In the genomic region with DNA sequence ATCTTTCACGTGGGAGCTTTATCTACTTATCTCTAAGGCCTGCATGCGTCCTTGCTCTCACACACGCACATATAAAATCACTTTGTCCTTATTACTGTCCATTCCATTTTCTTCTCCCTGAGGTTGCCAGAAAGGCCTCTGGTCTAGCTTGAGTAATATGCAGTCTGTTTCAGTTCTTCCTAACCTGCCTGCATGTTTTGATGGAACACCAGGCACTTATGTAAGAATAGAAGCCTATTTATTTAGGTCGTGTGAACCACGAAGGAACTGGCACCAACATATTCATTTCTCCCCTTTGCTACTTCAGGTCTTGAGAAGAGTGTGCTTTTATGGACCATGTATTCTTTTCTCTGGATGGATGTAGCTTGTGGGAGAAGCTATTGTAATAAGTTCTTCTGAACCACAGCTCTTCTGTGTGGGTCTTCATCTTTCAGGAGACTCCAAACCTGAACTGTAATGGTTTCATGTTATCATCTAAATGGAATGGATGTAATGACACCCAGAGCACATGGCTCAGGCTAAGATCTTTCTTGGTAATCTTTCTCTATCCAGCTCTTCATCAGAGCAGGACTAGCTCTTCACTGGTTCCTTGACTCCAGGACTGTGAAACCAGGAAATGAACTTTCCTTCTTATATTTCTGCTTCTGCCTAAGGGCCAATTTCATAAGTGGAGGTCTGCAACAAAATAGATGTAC, we compare ENCODE assay signal across 20 cellular contexts. TPM values are rescaled to one million over a fixed set of nuclear protein-coding genes. Genes with fewer than 3 reads are reported as not detected.
DNase-seq lines count a peak whose midpoint lies in the region; ATAC-seq, FAIRE-seq and TF ChIP-seq lines count a peak whose summit lies in the region.
"Had no signal": no experiment of that assay in that cellular context is flagged by ENCODE, and none has a peak within 500 bp of the region (broad histone marks: within the 10 kb centered on the region; RNA-seq: fewer than 3 reads in every experiment).

No MANE protein-coding gene starts in this region.

- H3K79me1 ChIP-seq in IMR-90 (ENCODE audit: low read depth in 1 of 2, low read length in 2 of 2): peaks cover 9 to 15% of the 10 kb centered on the region in 2 experiments
- peaks cover 3% of the 10 kb centered on the region for H3K79me1 ChIP-seq in neuronal stem cell (ENCODE audit: low read depth, low read length)

- intact Hi-C loops in IMR-90 (cut with micrococcal nuclease) (no loop called here), GM12878 (cut with micrococcal nuclease; ENCODE audit: unreplicated experiment) (no loop called here)

- no peak overlapping the region for H2BK20ac ChIP-seq in IMR-90 (ENCODE audit: low read depth, low read length)

- RAD21 ChIA-PET in GM12878 (lab: Charles Lee; ENCODE audit: unreplicated experiment): interaction anchor here (0.7 to 2.0 kb wide), 4 partner anchors 9 to 121 kb away, joined by 3 to 5 read pairs (median 4); no protein-coding TSS in a partner anchor

- peak; percentile 67 for FAIRE-seq in GM18507 (lab: Jason Lieb, UNC)
- FAIRE-seq in GM12878 (lab: Jason Lieb, UNC): no peak

- H3K4me1 ChIP-seq in IMR-90 (ENCODE audit: control insufficient read depth, insufficient read depth, low read length) (no peaks in the 10 kb centered on the region; the same call in 1 of the 2 replicates), GM12878 (ENCODE audit: control insufficient read depth, insufficient read depth, low read length) (peaks cover 7% of the 10 kb centered on the region; the same call in 1 of the 2 replicates), neuronal stem cell (ENCODE audit: control insufficient read depth in 2 of 2, insufficient read depth in 1 of 2, low read depth in 1 of 2, low read length in 2 of 2) (no peaks in the 10 kb centered on the region)

- no peak overlapping the region for H2AK9ac ChIP-seq in IMR-90 (replicated peaks; ENCODE audit: low read depth, low read length, poor library complexity)

- no peak overlapping the region for H3K4me3 Mint-ChIP-seq in nephron progenitor cell
- H3K4me3 Mint-ChIP-seq: activated CD4-positive, alpha-beta T cell treated with anti-CD3 and anti-CD28 coated beads, Interleukin-2, amount 10 ng/mL, durations not matched to agents 24 days and 14 days; activated naive CD8-positive, alpha-beta T cell treated with anti-CD3 and anti-CD28 coated beads for 36 hours; CD8-positive, alpha-beta T cell; stimulated activated naive CD8-positive, alpha-beta T cell treated with anti-CD3 and anti-CD28 coated beads, Interleukin-15, amount 100 ng/mL, for 72 hours had no signal

- H3K27ac ChIP-seq in IMR-90 (ENCODE audit: insufficient read depth, low read length) (no peak overlapping the region), GM12878 (ENCODE audit: control insufficient read depth, insufficient read depth) (no peak overlapping the region), neuronal stem cell (replicated peaks; ENCODE audit: low read length) (no peak overlapping the region)
- H3K27ac ChIP-seq: body of pancreas had no signal

- H3K9me1 ChIP-seq in IMR-90 (ENCODE audit: insufficient read depth, low read length): peaks cover 5% of the 10 kb centered on the region; the same call in 1 of the 2 replicates

- peaks cover 29% of the 10 kb centered on the region for H3K79me2 ChIP-seq in GM12878 (ENCODE audit: control insufficient read depth, insufficient read depth, low read length)

- H4K8ac ChIP-seq in IMR-90 (ENCODE audit: low read depth in 2 of 2, low read length in 2 of 2): no peak overlapping the region
- H4K8ac ChIP-seq in neuronal stem cell (ENCODE audit: low read depth, low read length): no peak overlapping the region

- in situ Hi-C loops in IMR-90 (cut with MboI; ENCODE audit: low sequenced_read_pairs) (no loop called here), GM12878 (cut with MboI) (no loop called here)

- CTCF ChIA-PET in IMR-90 (lab: Yijun Ruan, JAX) (no interaction called here), GM12878 (lab: Yijun Ruan, JAX) (interaction anchor here (0.5 to 1.6 kb wide), 4 partner anchors 15 to 54 kb away, joined by 3 to 5 read pairs (median 4); a partner anchor contains a TSS)

- dilution Hi-C loops in IMR-90 (cut with HindIII; ENCODE audit: low sequenced_read_pairs, unreplicated experiment): no loop called here

- BruUV-seq in IMR-90 (replicated peaks; lab: Mats Ljungman, UMichigan) (no TSS peak), GM12878 (replicated peaks; lab: Mats Ljungman, UMichigan) (no TSS peak)

- H2BK5ac ChIP-seq in IMR-90 (ENCODE audit: low read depth, low read length, poor library complexity, severe bottlenecking) (no peak overlapping the region), neuronal stem cell (ENCODE audit: low read length) (no peak overlapping the region)

- TF ChIP-seq CTCF in IMR-90 (conservative IDR thresholded peaks at IDR 0.05; ENCODE audit: low read depth, low read length): no peak
- no peak for TF ChIP-seq CTCF in GM12878 (IDR thresholded peaks at IDR 0.05 in 2 of 3, conservative IDR thresholded peaks at IDR 0.05 in 1 of 3; ENCODE audit: control insufficient read depth in 2 of 3, extremely low read depth in 1 of 3, insufficient read depth in 1 of 3, low read depth in 3 of 3, low read length in 3 of 3)
- TF ChIP-seq CTCF in nephron progenitor cell (IDR thresholded peaks at IDR 0.05): no peak

- no peak for TF ChIP-seq RAD21 in IMR-90 (IDR thresholded peaks at IDR 0.05; ENCODE audit: low read length)
- no peak for TF ChIP-seq RAD21 in GM12878 (IDR thresholded peaks at IDR 0.05; ENCODE audit: insufficient read depth, low read depth, low read length)

- H3K4me2 ChIP-seq in IMR-90 (ENCODE audit: low read depth, low read length): peak overlapping the region; percentile 21; the same call in 1 of the 2 replicates
- no peak overlapping the region for H3K4me2 ChIP-seq in GM12878 (ENCODE audit: control insufficient read depth, insufficient read depth)
- H3K4me2 ChIP-seq in neuronal stem cell (ENCODE audit: insufficient read depth, low read length, poor library complexity, severe bottlenecking): no peak overlapping the region

- H4K5ac ChIP-seq in IMR-90 (ENCODE audit: low read depth, low read length): no peak overlapping the region

- H2BK120ac ChIP-seq in IMR-90 (ENCODE audit: low read depth, low read length) (no peak overlapping the region), neuronal stem cell (ENCODE audit: low read depth, low read length) (no peak overlapping the region)

- no peak overlapping the region for H3K56ac ChIP-seq in IMR-90 (ENCODE audit: extremely low read depth, insufficient read depth, low read length)

- H3K9me3 Mint-ChIP-seq in nephron progenitor cell: no peaks in the 10 kb centered on the region
- H3K9me3 Mint-ChIP-seq: activated T-helper 2 cell treated with anti-CD3 and anti-CD28 coated beads, Interferon-gamma antibody, Interleukin-2, Interleukin-4, amounts not matched to agents 10 μg/mL and 5 μg/mL and 100 μg/mL, durations not matched to agents 14 hours and 24 hours and 36 hours; CD8-positive, alpha-beta T cell; stimulated activated naive CD8-positive, alpha-beta T cell treated with anti-CD3 and anti-CD28 coated beads, Interleukin-15, amount 100 ng/mL, for 72 hours had no signal

- H3K9ac ChIP-seq in IMR-90 (ENCODE audit: low read depth, low read length) (no peak overlapping the region), GM12878 (ENCODE audit: control insufficient read depth, insufficient read depth, low read length) (no peak overlapping the region), neuronal stem cell (ENCODE audit: low read depth, low read length, poor library complexity) (no peak overlapping the region)

- H2AK5ac ChIP-seq in IMR-90 (ENCODE audit: low read depth, low read length) (no peak overlapping the region), neuronal stem cell (ENCODE audit: low read depth, low read length) (no peak overlapping the region)

- no peak overlapping the region for H3K14ac ChIP-seq in IMR-90 (replicated peaks; ENCODE audit: low read depth, low read length)
- H3K14ac ChIP-seq in neuronal stem cell (ENCODE audit: low read length): no peak overlapping the region

- H2AFZ ChIP-seq in IMR-90 (replicated peaks; ENCODE audit: low read length, poor library complexity): no peak overlapping the region
- H2AFZ ChIP-seq in GM12878 (ENCODE audit: control insufficient read depth, low read depth, low read length): no peak overlapping the region
- H2AFZ ChIP-seq in neuronal stem cell (ENCODE audit: low read length): no peak overlapping the region

- H2BK15ac ChIP-seq in IMR-90 (ENCODE audit: low read depth, low read length) (no peak overlapping the region), neuronal stem cell (ENCODE audit: low read length) (no peak overlapping the region)

- H3K9me3 ChIP-seq in IMR-90 (ENCODE audit: control insufficient read depth, insufficient read depth, low read length) (no peaks in the 10 kb centered on the region), GM12878 (replicated peaks; ENCODE audit: control insufficient read depth, insufficient read depth, low read length) (no peaks in the 10 kb centered on the region; the same call in 2 of the 3 replicates), neuronal stem cell (replicated peaks in 1 of 2; ENCODE audit: control insufficient read depth in 2 of 2, insufficient read depth in 1 of 2, low read depth in 1 of 2, low read length in 2 of 2) (peaks cover 0 to 2% of the 10 kb centered on the region in 2 donors)
- H3K9me3 ChIP-seq: body of pancreas had no signal

- no peak overlapping the region for H3K23ac ChIP-seq in IMR-90 (ENCODE audit: low read depth, low read length)
- no peak overlapping the region for H3K23ac ChIP-seq in neuronal stem cell (ENCODE audit: low read depth, low read length, poor library complexity)

- DNase-seq in GM18507 (ENCODE audit: extremely low spot score, insufficient read length, low read depth) (no peak), IMR-90 (no peak), GM12878 (ENCODE audit: low read depth, low spot score) (peak; percentile 16), nephron progenitor cell (no peak), neuronal stem cell (ENCODE audit: low spot score) (no peak)
- DNase-seq: activated CD4-positive, alpha-beta T cell treated with anti-CD3 and anti-CD28 coated beads, Interleukin-2, amount 10 ng/mL, durations not matched to agents 24 days and 14 days; activated naive CD8-positive, alpha-beta T cell treated with anti-CD3 and anti-CD28 coated beads for 36 hours; body of pancreas; CD8-positive, alpha-beta T cell; head of caudate nucleus; KBM-7; NCI-H1092; NCI-H510A treated with DMSO at 0.1 percent for 48 hours; stimulated activated CD4-positive, alpha-beta T cell treated with anti-CD3 and anti-CD28 coated beads, Interleukin-4, amount 100 ng/mL, for 4 hours; stimulated activated naive CD8-positive, alpha-beta T cell treated with anti-CD3 and anti-CD28 coated beads, Interleukin-15, amount 100 ng/mL, for 72 hours; T-helper 1 cell had no signal

- no peak for TF ChIP-seq POLR2A in IMR-90 (IDR thresholded peaks at IDR 0.05; ENCODE audit: low read depth, low read length)
- no peak for TF ChIP-seq POLR2A in GM12878 (IDR thresholded peaks at IDR 0.05; ENCODE audit: low read depth, low read length)

- H3K36me3 ChIP-seq in IMR-90 (ENCODE audit: control insufficient read depth, insufficient read depth, low read length): no peaks in the 10 kb centered on the region
- no peaks in the 10 kb centered on the region for H3K36me3 ChIP-seq in GM12878 (ENCODE audit: control insufficient read depth in 2 of 2, insufficient read depth in 2 of 2, low read length in 1 of 2)
- no peaks in the 10 kb centered on the region for H3K36me3 ChIP-seq in neuronal stem cell (replicated peaks in 1 of 2; ENCODE audit: control insufficient read depth in 2 of 2, insufficient read depth in 2 of 2, low read length in 2 of 2)

- WGBS in IMR-90 (ENCODE audit: extremely low coverage in 2 of 2, insufficient read length in 1 of 2), 2 experiments: 100% methylated on average over 2 of the region's 5 CpGs; no CpG with 5 or more reads in 1 of the 2 experiments
- 59% methylated on average over 5 of the region's 5 CpGs for WGBS in GM12878 (ENCODE audit: insufficient coverage, insufficient replicate concordance, low lambda C conversion rate, missing lambda C conversion rate)
- WGBS in neuronal stem cell (ENCODE audit: extremely low coverage in 2 of 2, insufficient read length in 2 of 2, insufficient replicate concordance in 1 of 2), 2 donors: no CpG with 5 or more reads among the region's 5 CpGs

- H3K27ac Mint-ChIP-seq in nephron progenitor cell: peak overlapping the region; percentile 23
- H3K27ac Mint-ChIP-seq: activated CD4-positive, alpha-beta T cell treated with anti-CD3 and anti-CD28 coated beads, Interleukin-2, amount 10 ng/mL, durations not matched to agents 24 days and 14 days; activated naive CD8-positive, alpha-beta T cell treated with anti-CD3 and anti-CD28 coated beads for 36 hours; activated T-helper 2 cell treated with anti-CD3 and anti-CD28 coated beads, Interferon-gamma antibody, Interleukin-2, Interleukin-4, amounts not matched to agents 10 μg/mL and 5 μg/mL and 100 μg/mL, durations not matched to agents 14 hours and 24 hours and 36 hours; CD8-positive, alpha-beta T cell; stimulated activated naive CD8-positive, alpha-beta T cell treated with anti-CD3 and anti-CD28 coated beads, Interleukin-15, amount 100 ng/mL, for 72 hours had no signal

- TF ChIP-seq EP300 in GM12878 (IDR thresholded peaks at IDR 0.05; ENCODE audit: borderline replicate concordance in 1 of 2, control insufficient read depth in 1 of 2, low read depth in 2 of 2, low read length in 2 of 2): no peak

- no peaks in the 10 kb centered on the region for H3K27me3 ChIP-seq in IMR-90 (ENCODE audit: control insufficient read depth, insufficient read depth, low read length)
- H3K27me3 ChIP-seq in GM12878 (replicated peaks in 1 of 2; ENCODE audit: control insufficient read depth in 2 of 2, insufficient read depth in 2 of 2, low read length in 1 of 2): no peaks in the 10 kb centered on the region
- H3K27me3 ChIP-seq in neuronal stem cell (ENCODE audit: control insufficient read depth in 3 of 3, insufficient read depth in 3 of 3, low read depth in 1 of 3, low read length in 3 of 3): no peaks in the 10 kb centered on the region
- H3K27me3 ChIP-seq: body of pancreas had no signal

- H3K4me3 ChIP-seq in IMR-90 (ENCODE audit: insufficient read depth, low read depth, low read length) (no peak overlapping the region), GM12878 (no peak overlapping the region), neuronal stem cell (ENCODE audit: low read length in 2 of 2) (no peak overlapping the region)
- H3K4me3 ChIP-seq: body of pancreas had no signal

- SMC1A ChIA-PET in GM12878 (lab: Charles Lee; ENCODE audit: uncharacterized antibody, unreplicated experiment): interaction anchor here (0.6 to 3.6 kb wide), 9 partner anchors 12 to 174 kb away, joined by 3 to 20 read pairs (median 3); no protein-coding TSS in a partner anchor

- no peaks in the 10 kb centered on the region for H3K27me3 Mint-ChIP-seq in nephron progenitor cell (ENCODE audit: low read depth, poor library complexity)
- H3K27me3 Mint-ChIP-seq: activated CD4-positive, alpha-beta T cell treated with anti-CD3 and anti-CD28 coated beads, Interleukin-2, amount 10 ng/mL, durations not matched to agents 24 days and 14 days; activated naive CD8-positive, alpha-beta T cell treated with anti-CD3 and anti-CD28 coated beads for 36 hours; stimulated activated naive CD8-positive, alpha-beta T cell treated with anti-CD3 and anti-CD28 coated beads, Interleukin-15, amount 100 ng/mL, for 72 hours had no signal

- H4K91ac ChIP-seq in IMR-90 (ENCODE audit: insufficient read depth, low read depth, low read length): no peak overlapping the region
- H4K91ac ChIP-seq in neuronal stem cell (ENCODE audit: low read depth, low read length, poor library complexity): no peak overlapping the region

- H3K4ac ChIP-seq in IMR-90 (ENCODE audit: low read depth, low read length) (no peak overlapping the region), neuronal stem cell (ENCODE audit: low read length) (no peak overlapping the region)

- ATAC-seq in IMR-90 (ENCODE audit: low read depth) (no peak), GM12878 (no peak), GM21390 (IDR thresholded peaks at IDR 0.05; ENCODE audit: unreplicated experiment) (no peak), GM18870 (IDR thresholded peaks at IDR 0.05; ENCODE audit: unreplicated experiment) (no peak)
- ATAC-seq: body of pancreas; CD8-positive, alpha-beta T cell; HCT116; stimulated activated naive CD8-positive, alpha-beta T cell treated with anti-CD3 and anti-CD28 coated beads, Interleukin-15, amount 100 ng/mL, for 72 hours had no signal

- H3K18ac ChIP-seq in IMR-90 (ENCODE audit: low read depth, low read length) (no peak overlapping the region), neuronal stem cell (ENCODE audit: low read length) (no peak overlapping the region)

- H4K20me1 ChIP-seq in IMR-90 (ENCODE audit: insufficient read depth, low read length) (no peaks in the 10 kb centered on the region), GM12878 (ENCODE audit: control insufficient read depth, insufficient read depth) (no peaks in the 10 kb centered on the region)

- H3K36me3 Mint-ChIP-seq in nephron progenitor cell (ENCODE audit: low read depth): peaks cover 5% of the 10 kb centered on the region
- H3K36me3 Mint-ChIP-seq: CD8-positive, alpha-beta T cell had no signal

- no peaks in the 10 kb centered on the region for H3K4me1 Mint-ChIP-seq in nephron progenitor cell
- H3K4me1 Mint-ChIP-seq: activated CD4-positive, alpha-beta T cell treated with anti-CD3 and anti-CD28 coated beads, Interleukin-2, amount 10 ng/mL, durations not matched to agents 24 days and 14 days had no signal

- H2BK12ac ChIP-seq in neuronal stem cell (ENCODE audit: low read length): no peak overlapping the region

- POLR2A ChIA-PET in IMR-90 (lab: Charles Lee; ENCODE audit: unreplicated experiment) (no interaction called here), GM12878 (lab: Charles Lee) (interaction anchor here (0.6 to 1.2 kb wide), 4 partner anchors 12 to 35 kb away, joined by 3 to 5 read pairs (median 4); no protein-coding TSS in a partner anchor)

RNA-seq across cellular contexts. Expression of a gene that starts 53.8 kb away (rescaled TPM):
- total RNA-seq in IMR-90 (2012; rRNA removed) (18.6 and 18.9 TPM in 2 replicates), GM12878 (2014; rRNA removed) (29.4 and 46.4 TPM in 2 replicates), GM12878 (2014; rRNA removed; fragmentation: Illumina TruSeq; extraction: Trizol) (27.4 and 35.9 TPM in 2 replicates), GM12878 (2021) (38.2 and 41.5 TPM in 2 replicates)
- polyA plus RNA-seq in IMR-90 (2012; rRNA removed) (32.7 and 35.2 TPM in 2 replicates), GM12878 (2011; rRNA removed) (71.0 and 111 TPM in 2 replicates), GM12878 (2014; fragmentation: Illumina TruSeq; extraction: Trizol) (29.6 and 33.4 TPM in 2 replicates), GM12878 (2014; fragmentation: Nextera tagmentation; extraction: Ambion mirVana) (10 to 100 TPM in 1 of 2 experiments, 1 to 10 TPM in 1; 8.7 to 15.0 TPM), GM12878 (2014; rRNA removed) (29.5 and 37.0 TPM in 2 replicates), GM12878 (2016; fragmentation: Nextera tagmentation; extraction: Ambion mirVana) (10 to 100 TPM; 59.9 TPM)
- 21.6 and 35.3 TPM in 2 replicates for polyA plus RNA-seq in IMR-90 (2012; cell fraction: cytosol; rRNA removed)
- 7.7 and 18.3 TPM in 2 replicates for polyA plus RNA-seq in IMR-90 (2012; cell fraction: nucleus; rRNA removed; ENCODE audit: low replicate concordance)
- total RNA-seq in GM12878 (2013; cell fraction: nucleolus; rRNA removed): 90.4 and 98.5 TPM in 2 replicates
- 14.1 TPM for polyA plus RNA-seq in GM12878 (2011; ENCODE audit: low read depth)
- polyA plus RNA-seq in GM12878 (2011; cell fraction: cytosol; rRNA removed): 46.5 and 59.9 TPM in 2 replicates
- polyA plus RNA-seq in GM12878 (2011; cell fraction: nucleus; rRNA removed): 23.5 and 28.8 TPM in 2 replicates
- polyA plus RNA-seq in GM12878 (2012): 27.7 and 28.2 TPM in 2 replicates
- polyA minus RNA-seq in GM12878 (2011; rRNA and poly(A)+ RNA removed): 25.9 and 27.7 TPM in 2 replicates
- polyA minus RNA-seq in GM12878 (2011; cell fraction: cytosol; rRNA and poly(A)+ RNA removed): 13.6 and 34.9 TPM in 2 replicates
- 27.9 and 47.6 TPM in 2 replicates for polyA minus RNA-seq in GM12878 (2011; cell fraction: nucleus; rRNA and poly(A)+ RNA removed)
- polyA plus RNA-seq in neuronal stem cell (2013, experiment 1 of 2): 64.6 TPM
- 63.7 TPM for polyA plus RNA-seq in neuronal stem cell (2013, experiment 2 of 2)
